Comparison of ENCODE assay signal across 1 cellular context in genomic region chr1:243501002-243501401, GRCh38.
TF ChIP-seq lines count a peak whose summit lies in the region.

No MANE protein-coding gene starts in this region.

TF ChIP-seq in GM23338, 12 proteins besides CTCF, POLR2A, EP300 and RAD21 (continued from another document):
- TF ChIP-seq, protein P1, sequence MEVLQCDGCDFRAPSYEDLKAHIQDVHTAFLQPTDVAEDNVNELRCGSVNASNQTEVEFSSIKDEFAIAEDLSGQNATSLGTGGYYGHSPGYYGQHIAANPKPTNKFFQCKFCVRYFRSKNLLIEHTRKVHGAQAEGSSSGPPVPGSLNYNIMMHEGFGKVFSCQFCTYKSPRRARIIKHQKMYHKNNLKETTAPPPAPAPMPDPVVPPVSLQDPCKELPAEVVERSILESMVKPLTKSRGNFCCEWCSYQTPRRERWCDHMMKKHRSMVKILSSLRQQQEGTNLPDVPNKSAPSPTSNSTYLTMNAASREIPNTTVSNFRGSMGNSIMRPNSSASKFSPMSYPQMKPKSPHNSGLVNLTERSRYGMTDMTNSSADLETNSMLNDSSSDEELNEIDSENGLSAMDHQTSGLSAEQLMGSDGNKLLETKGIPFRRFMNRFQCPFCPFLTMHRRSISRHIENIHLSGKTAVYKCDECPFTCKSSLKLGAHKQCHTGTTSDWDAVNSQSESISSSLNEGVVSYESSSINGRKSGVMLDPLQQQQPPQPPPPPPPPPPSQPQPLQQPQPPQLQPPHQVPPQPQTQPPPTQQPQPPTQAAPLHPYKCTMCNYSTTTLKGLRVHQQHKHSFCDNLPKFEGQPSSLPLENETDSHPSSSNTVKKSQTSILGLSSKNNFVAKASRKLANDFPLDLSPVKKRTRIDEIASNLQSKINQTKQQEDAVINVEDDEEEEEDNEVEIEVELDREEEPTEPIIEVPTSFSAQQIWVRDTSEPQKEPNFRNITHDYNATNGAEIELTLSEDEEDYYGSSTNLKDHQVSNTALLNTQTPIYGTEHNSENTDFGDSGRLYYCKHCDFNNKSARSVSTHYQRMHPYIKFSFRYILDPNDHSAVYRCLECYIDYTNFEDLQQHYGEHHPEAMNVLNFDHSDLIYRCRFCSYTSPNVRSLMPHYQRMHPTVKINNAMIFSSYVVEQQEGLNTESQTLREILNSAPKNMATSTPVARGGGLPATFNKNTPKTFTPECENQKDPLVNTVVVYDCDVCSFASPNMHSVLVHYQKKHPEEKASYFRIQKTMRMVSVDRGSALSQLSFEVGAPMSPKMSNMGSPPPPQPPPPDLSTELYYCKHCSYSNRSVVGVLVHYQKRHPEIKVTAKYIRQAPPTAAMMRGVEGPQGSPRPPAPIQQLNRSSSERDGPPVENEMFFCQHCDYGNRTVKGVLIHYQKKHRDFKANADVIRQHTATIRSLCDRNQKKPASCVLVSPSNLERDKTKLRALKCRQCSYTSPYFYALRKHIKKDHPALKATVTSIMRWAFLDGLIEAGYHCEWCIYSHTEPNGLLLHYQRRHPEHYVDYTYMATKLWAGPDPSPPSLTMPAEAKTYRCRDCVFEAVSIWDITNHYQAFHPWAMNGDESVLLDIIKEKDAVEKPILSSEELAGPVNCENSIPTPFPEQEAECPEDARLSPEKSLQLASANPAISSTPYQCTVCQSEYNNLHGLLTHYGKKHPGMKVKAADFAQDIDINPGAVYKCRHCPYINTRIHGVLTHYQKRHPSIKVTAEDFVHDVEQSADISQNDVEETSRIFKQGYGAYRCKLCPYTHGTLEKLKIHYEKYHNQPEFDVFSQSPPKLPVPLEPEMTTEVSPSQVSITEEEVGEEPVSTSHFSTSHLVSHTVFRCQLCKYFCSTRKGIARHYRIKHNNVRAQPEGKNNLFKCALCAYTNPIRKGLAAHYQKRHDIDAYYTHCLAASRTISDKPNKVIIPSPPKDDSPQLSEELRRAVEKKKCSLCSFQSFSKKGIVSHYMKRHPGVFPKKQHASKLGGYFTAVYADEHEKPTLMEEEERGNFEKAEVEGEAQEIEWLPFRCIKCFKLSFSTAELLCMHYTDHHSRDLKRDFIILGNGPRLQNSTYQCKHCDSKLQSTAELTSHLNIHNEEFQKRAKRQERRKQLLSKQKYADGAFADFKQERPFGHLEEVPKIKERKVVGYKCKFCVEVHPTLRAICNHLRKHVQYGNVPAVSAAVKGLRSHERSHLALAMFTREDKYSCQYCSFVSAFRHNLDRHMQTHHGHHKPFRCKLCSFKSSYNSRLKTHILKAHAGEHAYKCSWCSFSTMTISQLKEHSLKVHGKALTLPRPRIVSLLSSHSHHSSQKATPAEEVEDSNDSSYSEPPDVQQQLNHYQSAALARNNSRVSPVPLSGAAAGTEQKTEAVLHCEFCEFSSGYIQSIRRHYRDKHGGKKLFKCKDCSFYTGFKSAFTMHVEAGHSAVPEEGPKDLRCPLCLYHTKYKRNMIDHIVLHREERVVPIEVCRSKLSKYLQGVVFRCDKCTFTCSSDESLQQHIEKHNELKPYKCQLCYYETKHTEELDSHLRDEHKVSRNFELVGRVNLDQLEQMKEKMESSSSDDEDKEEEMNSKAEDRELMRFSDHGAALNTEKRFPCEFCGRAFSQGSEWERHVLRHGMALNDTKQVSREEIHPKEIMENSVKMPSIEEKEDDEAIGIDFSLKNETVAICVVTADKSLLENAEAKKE (CRISPR knock-in tag; IDR thresholded peaks at IDR 0.05), result no peak
- TF ChIP-seq ETS1 (IDR thresholded peaks at IDR 0.05) (no peak), JUNB (IDR thresholded peaks at IDR 0.05; ENCODE audit: unreplicated experiment) (no peak), REST (IDR thresholded peaks at IDR 0.05; ENCODE audit: unreplicated experiment) (no peak), CREB1 (CRISPR knock-in tag; IDR thresholded peaks at IDR 0.05; ENCODE audit: low read depth) (no peak), EZH2 (IDR thresholded peaks at IDR 0.05; ENCODE audit: low read depth, unreplicated experiment) (no peak), STAT1 (IDR thresholded peaks at IDR 0.05; ENCODE audit: unreplicated experiment) (no peak)
